ENCODE assay signal across 1 cellular context in genomic region chr20:668638-669037, GRCh38.
TF ChIP-seq lines count a peak whose summit lies in the region.

No MANE protein-coding gene starts in this region.

TF ChIP-seq in GM23338, 12 proteins besides CTCF, POLR2A, EP300 and RAD21 (continued from another document):
- TF ChIP-seq REST (IDR thresholded peaks at IDR 0.05; ENCODE audit: unreplicated experiment) = no peak
